In the genomic region with DNA sequence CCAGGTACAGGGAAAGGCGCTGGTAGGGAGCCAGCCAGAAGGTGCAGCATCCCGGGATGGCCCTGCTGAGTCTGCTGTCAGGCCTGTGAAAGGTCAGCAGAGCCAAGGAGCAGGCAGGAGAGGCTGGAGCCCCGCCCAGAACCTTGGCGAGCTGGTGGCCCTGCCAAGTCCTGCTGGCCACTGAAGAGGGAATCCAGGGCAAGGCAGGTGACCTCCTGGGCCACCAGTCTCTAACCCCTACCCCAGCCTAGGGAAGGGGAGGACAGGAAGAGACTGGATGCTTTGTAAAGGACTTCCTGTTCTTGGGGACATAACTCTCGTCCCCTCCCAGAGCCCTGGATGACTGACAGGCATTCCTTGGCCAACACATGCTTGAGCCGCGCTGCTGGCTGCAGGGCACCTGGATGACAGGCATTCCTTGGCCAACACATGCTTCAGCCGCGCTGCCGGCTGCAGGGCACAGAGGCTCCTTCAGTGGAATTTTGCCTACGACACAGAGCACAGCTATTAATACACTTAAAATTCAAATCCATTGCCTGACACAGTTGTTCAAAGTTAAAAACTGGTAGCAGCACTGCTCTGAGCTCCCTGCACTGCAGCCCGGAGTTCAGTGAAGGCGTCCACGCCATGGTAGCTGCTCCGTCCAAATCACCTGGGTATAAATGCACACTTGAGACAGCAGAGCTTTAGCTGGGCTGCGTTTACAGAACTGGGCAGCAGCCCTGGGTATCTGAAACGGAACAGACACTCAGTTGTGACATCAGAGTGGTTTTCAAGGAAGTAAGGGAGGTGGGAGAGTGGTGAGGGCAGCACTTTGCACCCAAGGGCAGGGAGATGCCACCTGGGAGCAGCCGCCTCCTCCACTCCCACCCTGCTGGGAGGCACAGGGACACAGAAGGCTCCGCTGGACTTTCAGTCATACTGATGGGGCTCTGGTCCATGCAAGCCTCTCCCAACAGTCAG, we compare ENCODE assay signal across 1 cellular context.
TF ChIP-seq lines count a peak whose summit lies in the region.

No MANE protein-coding gene starts in this region.

TF ChIP-seq in HepG2, 621 proteins besides CTCF, POLR2A, EP300 and RAD21:
- TF ChIP-seq ZNF260 (CRISPR knock-in tag; IDR thresholded peaks at IDR 0.05; ENCODE audit: borderline replicate concordance, low read depth) (no peak), ZNF768 (CRISPR knock-in tag; IDR thresholded peaks at IDR 0.05) (peak; percentile 33; the same call in 1 of the 2 replicates), AGO1 (IDR thresholded peaks at IDR 0.05; ENCODE audit: low read depth, low read length, poor library complexity, severe bottlenecking) (peak; percentile 53), BHLHE40 (IDR thresholded peaks at IDR 0.05; ENCODE audit: low read length) (no peak), GABPB1 (CRISPR knock-in tag; IDR thresholded peaks at IDR 0.05) (0 out of 2 replicates have a peak, but pooled peaks have one; percentile 6), KDM2A (CRISPR knock-in tag; IDR thresholded peaks at IDR 0.05; ENCODE audit: borderline replicate concordance, low read depth) (peak; percentile 24; the same call in 1 of the 2 replicates), SYNCRIP (IDR thresholded peaks at IDR 0.05; ENCODE audit: insufficient read depth, low read depth, low read length) (no peak), AGO2 (optimal IDR thresholded peaks at IDR 0.05; ENCODE audit: low read depth, low read length) (peak; percentile 74), MEIS2 (CRISPR knock-in tag; IDR thresholded peaks at IDR 0.05) (no peak)
